Comparison of ENCODE assay signal across 1 cellular context in the genomic region with DNA sequence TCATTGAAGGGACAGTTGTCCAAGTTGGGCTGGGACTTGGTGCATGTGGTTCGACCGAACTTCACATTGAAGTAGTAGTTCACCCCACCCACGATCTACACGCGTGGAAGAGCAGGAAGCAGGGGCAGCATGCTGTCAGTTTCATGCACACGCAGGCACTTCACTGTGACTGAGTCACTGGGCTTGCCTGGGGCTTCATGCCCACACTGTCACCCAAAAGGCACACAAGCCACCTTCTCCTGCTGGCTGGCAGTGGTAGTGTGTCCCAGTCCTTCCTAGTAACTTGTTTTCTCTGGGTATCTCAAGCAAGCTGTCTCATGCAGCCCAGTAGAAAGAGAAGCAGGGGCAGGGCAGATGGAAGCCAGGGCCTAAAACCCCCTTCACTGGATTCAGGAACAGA.
TF ChIP-seq lines count a peak whose summit lies in the region.

No MANE protein-coding gene starts in this region.

TF ChIP-seq in H1, 55 proteins besides CTCF, POLR2A, EP300 and RAD21:
- no peak for TF ChIP-seq POLR2AphosphoS5 (IDR thresholded peaks at IDR 0.05; ENCODE audit: low read depth, low read length)
- TF ChIP-seq SP1 (IDR thresholded peaks at IDR 0.05; ENCODE audit: low read depth, low read length) = no peak
- TF ChIP-seq CEBPB (IDR thresholded peaks at IDR 0.05; ENCODE audit: low read depth, low read length) = no peak
- no peak for TF ChIP-seq YY1 (IDR thresholded peaks at IDR 0.05; ENCODE audit: low read depth, low read length)
- TF ChIP-seq KDM1A (IDR thresholded peaks at IDR 0.05; ENCODE audit: borderline replicate concordance, low read length) = no peak
- no peak for TF ChIP-seq SP4 (IDR thresholded peaks at IDR 0.05; ENCODE audit: low read length)
- TF ChIP-seq KDM5A (IDR thresholded peaks at IDR 0.05; ENCODE audit: low read length) = no peak
- TF ChIP-seq FOSL1 (IDR thresholded peaks at IDR 0.05; ENCODE audit: insufficient read depth, low read depth, low read length) = no peak
- TF ChIP-seq BRCA1 (IDR thresholded peaks at IDR 0.05; ENCODE audit: low read depth, low read length) = no peak
- TF ChIP-seq JUN (IDR thresholded peaks at IDR 0.05; ENCODE audit: low read depth, low read length) = no peak
- TF ChIP-seq ATF3 (IDR thresholded peaks at IDR 0.05; ENCODE audit: insufficient read depth, low read depth, low read length) = no peak
- no peak for TF ChIP-seq ASH2L (IDR thresholded peaks at IDR 0.05; ENCODE audit: low read length)
- no peak for TF ChIP-seq SUZ12 (IDR thresholded peaks at IDR 0.05; ENCODE audit: low read length)
- TF ChIP-seq MAFK (IDR thresholded peaks at IDR 0.05; ENCODE audit: low read depth, low read length) = no peak
- no peak for TF ChIP-seq RXRA (IDR thresholded peaks at IDR 0.05; ENCODE audit: insufficient read depth, low read depth, low read length)
- no peak for TF ChIP-seq SRF (IDR thresholded peaks at IDR 0.05; ENCODE audit: low read depth, low read length)
- no peak for TF ChIP-seq NRF1 (IDR thresholded peaks at IDR 0.05; ENCODE audit: low read depth, low read length)
- no peak for TF ChIP-seq SIN3A (conservative IDR thresholded peaks at IDR 0.05 in 1 of 2, IDR thresholded peaks at IDR 0.05 in 1 of 2; ENCODE audit: low read depth in 1 of 2, low read length in 2 of 2)
- no peak for TF ChIP-seq TEAD4 (IDR thresholded peaks at IDR 0.05; ENCODE audit: low read depth, low read length)
- TF ChIP-seq TBP (IDR thresholded peaks at IDR 0.05; ENCODE audit: low read depth, low read length) = no peak
TF ChIP-seq in H1: peak in this region for 0.
